In the genomic region with DNA sequence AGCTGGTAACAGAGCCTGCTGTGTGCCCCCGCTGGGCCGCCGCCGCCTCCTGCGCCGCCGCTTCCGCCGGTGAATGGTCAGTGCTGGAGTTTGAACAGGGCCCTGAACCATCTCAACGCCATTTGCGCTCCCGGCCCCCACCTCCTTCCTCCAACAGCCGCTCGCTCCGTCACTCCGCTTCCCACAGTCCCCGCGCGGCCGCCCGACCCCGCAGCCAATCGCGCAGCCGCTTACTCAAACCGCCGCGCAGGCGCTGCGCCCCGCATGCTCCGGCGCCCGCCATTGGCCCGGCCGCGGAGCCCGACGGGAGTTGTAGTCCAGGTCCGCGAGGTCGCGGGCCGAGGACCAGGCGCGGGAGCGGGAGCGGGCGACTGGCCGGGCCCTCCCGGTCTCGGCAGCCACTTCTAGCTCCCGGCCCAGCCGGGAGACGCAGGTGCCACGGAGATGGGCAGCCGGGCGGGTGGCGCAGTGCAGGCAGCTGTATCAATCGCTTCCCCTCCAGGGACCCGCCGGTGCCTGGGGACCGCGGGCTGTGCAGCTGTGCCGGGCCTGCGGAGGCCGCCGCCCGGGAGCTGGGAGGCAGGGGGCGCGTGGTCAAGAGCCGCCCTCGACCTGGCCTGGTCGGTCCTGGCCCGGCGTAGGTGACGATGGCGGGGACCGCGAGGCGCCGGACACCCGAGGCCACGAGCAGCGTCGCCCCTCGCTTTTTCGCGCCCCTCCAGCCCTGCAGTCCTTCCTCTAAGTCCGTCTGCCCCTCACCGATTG, we compare ENCODE assay signal across 8 cellular contexts. TPM values are rescaled to one million over a fixed set of nuclear protein-coding genes. Genes with fewer than 3 reads are reported as not detected.
DNase-seq lines count a peak whose midpoint lies in the region; ATAC-seq and TF ChIP-seq lines count a peak whose summit lies in the region.

A gene with protein sequence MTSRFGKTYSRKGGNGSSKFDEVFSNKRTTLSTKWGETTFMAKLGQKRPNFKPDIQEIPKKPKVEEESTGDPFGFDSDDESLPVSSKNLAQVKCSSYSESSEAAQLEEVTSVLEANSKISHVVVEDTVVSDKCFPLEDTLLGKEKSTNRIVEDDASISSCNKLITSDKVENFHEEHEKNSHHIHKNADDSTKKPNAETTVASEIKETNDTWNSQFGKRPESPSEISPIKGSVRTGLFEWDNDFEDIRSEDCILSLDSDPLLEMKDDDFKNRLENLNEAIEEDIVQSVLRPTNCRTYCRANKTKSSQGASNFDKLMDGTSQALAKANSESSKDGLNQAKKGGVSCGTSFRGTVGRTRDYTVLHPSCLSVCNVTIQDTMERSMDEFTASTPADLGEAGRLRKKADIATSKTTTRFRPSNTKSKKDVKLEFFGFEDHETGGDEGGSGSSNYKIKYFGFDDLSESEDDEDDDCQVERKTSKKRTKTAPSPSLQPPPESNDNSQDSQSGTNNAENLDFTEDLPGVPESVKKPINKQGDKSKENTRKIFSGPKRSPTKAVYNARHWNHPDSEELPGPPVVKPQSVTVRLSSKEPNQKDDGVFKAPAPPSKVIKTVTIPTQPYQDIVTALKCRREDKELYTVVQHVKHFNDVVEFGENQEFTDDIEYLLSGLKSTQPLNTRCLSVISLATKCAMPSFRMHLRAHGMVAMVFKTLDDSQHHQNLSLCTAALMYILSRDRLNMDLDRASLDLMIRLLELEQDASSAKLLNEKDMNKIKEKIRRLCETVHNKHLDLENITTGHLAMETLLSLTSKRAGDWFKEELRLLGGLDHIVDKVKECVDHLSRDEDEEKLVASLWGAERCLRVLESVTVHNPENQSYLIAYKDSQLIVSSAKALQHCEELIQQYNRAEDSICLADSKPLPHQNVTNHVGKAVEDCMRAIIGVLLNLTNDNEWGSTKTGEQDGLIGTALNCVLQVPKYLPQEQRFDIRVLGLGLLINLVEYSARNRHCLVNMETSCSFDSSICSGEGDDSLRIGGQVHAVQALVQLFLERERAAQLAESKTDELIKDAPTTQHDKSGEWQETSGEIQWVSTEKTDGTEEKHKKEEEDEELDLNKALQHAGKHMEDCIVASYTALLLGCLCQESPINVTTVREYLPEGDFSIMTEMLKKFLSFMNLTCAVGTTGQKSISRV (N-terminal part only) (minus strand): TSS at position 173 of the 765 bp plus-strand sequence. CDS start 3,723 bp downstream, outside the sequence.

- peak within 1 kb of the TSS; percentile 88 for H3K23ac ChIP-seq in IMR-90 (ENCODE audit: low read depth, low read length)

- H3K14ac ChIP-seq in IMR-90 (replicated peaks; ENCODE audit: low read depth, low read length), result peak within 1 kb of the TSS; percentile 67

- peaks cover 5% of the 10 kb centered on the region for H3K36me3 ChIP-seq in IMR-90 (ENCODE audit: control insufficient read depth, insufficient read depth, low read length)

- H3K4me1 ChIP-seq in IMR-90 (ENCODE audit: control insufficient read depth, insufficient read depth, low read length) (no peaks in the 10 kb centered on the region; the same call in 1 of the 2 replicates), mononuclear cell (ENCODE audit: insufficient read depth, low read length) (peaks cover 27% of the 10 kb centered on the region)

- H3K18ac ChIP-seq in IMR-90 (ENCODE audit: low read depth, low read length), result no peak within 1 kb of the TSS

- no peak for TF ChIP-seq POLR2A in IMR-90 (IDR thresholded peaks at IDR 0.05; ENCODE audit: low read depth, low read length)

- peak within 1 kb of the TSS; percentile 68 for H3K4me3 ChIP-seq in IMR-90 (ENCODE audit: insufficient read depth, low read depth, low read length)
- H3K4me3 ChIP-seq in epithelial cell of esophagus (ENCODE audit: low read length), result peak within 1 kb of the TSS; percentile 82
- H3K4me3 ChIP-seq in mononuclear cell (ENCODE audit: low read length), result peak within 1 kb of the TSS; percentile 90

- peak; percentile 94 for DNase-seq in DMS114 treated with DMSO at 0.1 percent for 48 hours (lab: John Stamatoyannopoulos, UW; ENCODE audit: unreplicated experiment)
- DNase-seq in IMR-90, result peak; percentile 90
- peak; percentile 33 for DNase-seq in OCI-M2 (lab: John Stamatoyannopoulos, UW; ENCODE audit: unreplicated experiment)
- DNase-seq in activated T-cell treated with anti-CD3 and anti-CD28 coated beads for 4 hours, result peak; percentile 90
- peak; percentile 96 for DNase-seq in epithelial cell of esophagus (ENCODE audit: low read depth)
- DNase-seq in stimulated activated CD8-positive, alpha-beta memory T cell treated with anti-CD3 and anti-CD28 coated beads, Interleukin-2, amount 100 ng/mL, for 48 hours (ENCODE audit: low read depth in 2 of 2), result peak; percentile 92 to 93

- H3K9me1 ChIP-seq in IMR-90 (ENCODE audit: insufficient read depth, low read length), result no peaks in the 10 kb centered on the region

- H2AFZ ChIP-seq in IMR-90 (replicated peaks; ENCODE audit: low read length, poor library complexity), result peak within 1 kb of the TSS; percentile 95

- peak within 1 kb of the TSS; percentile 10; the same call in 1 of the 2 replicates for H4K91ac ChIP-seq in IMR-90 (ENCODE audit: insufficient read depth, low read depth, low read length)

- no peak within 1 kb of the TSS for H2BK15ac ChIP-seq in IMR-90 (ENCODE audit: low read depth, low read length)

- peak within 1 kb of the TSS; percentile 97 for H3K4me2 ChIP-seq in IMR-90 (ENCODE audit: low read depth, low read length)

- dilution Hi-C loops in IMR-90 (cut with HindIII; ENCODE audit: low sequenced_read_pairs, unreplicated experiment), result no loop called here

- H2BK120ac ChIP-seq in IMR-90 (ENCODE audit: low read depth, low read length), result no peak within 1 kb of the TSS

- H4K5ac ChIP-seq in IMR-90 (ENCODE audit: low read depth, low read length), result peak within 1 kb of the TSS; percentile 57

- BruUV-seq in IMR-90 (replicated peaks; lab: Mats Ljungman, UMichigan), result no TSS peak

- H3K4ac ChIP-seq in IMR-90 (ENCODE audit: low read depth, low read length), result peak within 1 kb of the TSS; percentile 65

- H2BK20ac ChIP-seq in IMR-90 (ENCODE audit: low read depth, low read length), result no peak within 1 kb of the TSS

- H2AK5ac ChIP-seq in IMR-90 (ENCODE audit: low read depth, low read length), result peak within 1 kb of the TSS; percentile 40; the same call in 1 of the 2 replicates

- no peak for TF ChIP-seq RAD21 in IMR-90 (IDR thresholded peaks at IDR 0.05; ENCODE audit: low read length)

- H2AK9ac ChIP-seq in IMR-90 (replicated peaks; ENCODE audit: low read depth, low read length, poor library complexity), result peak within 1 kb of the TSS; percentile 94

- in situ Hi-C loops in IMR-90 (cut with MboI; ENCODE audit: low sequenced_read_pairs), result loop anchor here (25.0 kb wide), 1 partner anchor 365 kb away; no protein-coding TSS in a partner anchor

- peak within 1 kb of the TSS; percentile 98 for H3K9ac ChIP-seq in IMR-90 (ENCODE audit: low read depth, low read length)

- H3K27me3 ChIP-seq in IMR-90 (ENCODE audit: control insufficient read depth, insufficient read depth, low read length) (no peaks in the 10 kb centered on the region), mononuclear cell (ENCODE audit: insufficient read depth, low read length) (no peaks in the 10 kb centered on the region)

- ATAC-seq in GM21529 (IDR thresholded peaks at IDR 0.05; ENCODE audit: unreplicated experiment) (peak; percentile 94), IMR-90 (ENCODE audit: low read depth) (peak; percentile 98)

- TF ChIP-seq CTCF in IMR-90 (conservative IDR thresholded peaks at IDR 0.05; ENCODE audit: low read depth, low read length) (no peak), epithelial cell of esophagus (IDR thresholded peaks at IDR 0.05; ENCODE audit: insufficient read depth, low read depth, low read length, missing control alignments) (no peak)

- H3K79me1 ChIP-seq in IMR-90 (ENCODE audit: low read depth in 1 of 2, low read length in 2 of 2), result peaks cover 29 to 32% of the 10 kb centered on the region in 2 experiments

- H3K9me3 ChIP-seq in IMR-90 (ENCODE audit: control insufficient read depth, insufficient read depth, low read length), result no peaks in the 10 kb centered on the region
- H3K9me3 ChIP-seq in mononuclear cell (ENCODE audit: low read depth, low read length), result no peaks in the 10 kb centered on the region

- POLR2A ChIA-PET in IMR-90 (lab: Charles Lee; ENCODE audit: unreplicated experiment), result no interaction called here

- intact Hi-C loops in IMR-90 (cut with micrococcal nuclease), result loop anchor here (1.0 to 5.0 kb wide), 2 partner anchors 65 to 122 kb away; no protein-coding TSS in a partner anchor

- peak within 1 kb of the TSS; percentile 81 for H3K27ac ChIP-seq in IMR-90 (ENCODE audit: insufficient read depth, low read length)

- H2BK5ac ChIP-seq in IMR-90 (ENCODE audit: low read depth, low read length, poor library complexity, severe bottlenecking), result peak within 1 kb of the TSS; percentile 55

- H4K8ac ChIP-seq in IMR-90 (ENCODE audit: low read depth in 2 of 2, low read length in 2 of 2), result peak within 1 kb of the TSS; percentile 64 to 96; a peak in 3 of 4 replicates

- WGBS in IMR-90 (ENCODE audit: extremely low coverage in 2 of 2, insufficient read length in 1 of 2), 2 experiments, result 0% methylated on average over 46 of the region's 91 CpGs; no CpG with 5 or more reads in 1 of the 2 experiments

- H4K20me1 ChIP-seq in IMR-90 (ENCODE audit: insufficient read depth, low read length), result peaks cover 24% of the 10 kb centered on the region

- peak within 1 kb of the TSS; percentile 57 for H3K56ac ChIP-seq in IMR-90 (ENCODE audit: extremely low read depth, insufficient read depth, low read length)

- CTCF ChIA-PET in IMR-90 (lab: Yijun Ruan, JAX), result interaction anchor here (0.7 to 1.2 kb wide), 2 partner anchors 9 to 62 kb away, joined by 3 read pairs; no protein-coding TSS in a partner anchor

TF ChIP-seq in IMR-90, 13 proteins besides CTCF, POLR2A, EP300 and RAD21 (continues in another document):
- peak; percentile 92 for TF ChIP-seq MAZ (IDR thresholded peaks at IDR 0.05; ENCODE audit: borderline replicate concordance, low read depth, low read length)
- TF ChIP-seq NFE2L2 (IDR thresholded peaks at IDR 0.05; ENCODE audit: low read depth, low read length), result no peak
- TF ChIP-seq, protein P1, sequence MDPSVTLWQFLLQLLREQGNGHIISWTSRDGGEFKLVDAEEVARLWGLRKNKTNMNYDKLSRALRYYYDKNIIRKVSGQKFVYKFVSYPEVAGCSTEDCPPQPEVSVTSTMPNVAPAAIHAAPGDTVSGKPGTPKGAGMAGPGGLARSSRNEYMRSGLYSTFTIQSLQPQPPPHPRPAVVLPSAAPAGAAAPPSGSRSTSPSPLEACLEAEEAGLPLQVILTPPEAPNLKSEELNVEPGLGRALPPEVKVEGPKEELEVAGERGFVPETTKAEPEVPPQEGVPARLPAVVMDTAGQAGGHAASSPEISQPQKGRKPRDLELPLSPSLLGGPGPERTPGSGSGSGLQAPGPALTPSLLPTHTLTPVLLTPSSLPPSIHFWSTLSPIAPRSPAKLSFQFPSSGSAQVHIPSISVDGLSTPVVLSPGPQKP (IDR thresholded peaks at IDR 0.05; ENCODE audit: borderline replicate concordance, low read depth, low read length), result no peak
- TF ChIP-seq CEBPB (IDR thresholded peaks at IDR 0.05; ENCODE audit: low read depth, low read length), result no peak
- TF ChIP-seq MAFK (IDR thresholded peaks at IDR 0.05; ENCODE audit: low read depth, low read length), result no peak

RNA-seq across cellular contexts. Expression of the gene that starts here (rescaled TPM):
- total RNA-seq in IMR-90 (2012; rRNA removed) (31.7 and 49.4 TPM in 2 replicates), mononuclear cell (72.5 TPM)
- 9.5 and 11.5 TPM in 2 replicates for polyA plus RNA-seq in IMR-90 (2012; rRNA removed)
- 1.9 and 2.1 TPM in 2 replicates for polyA plus RNA-seq in IMR-90 (2012; cell fraction: cytosol; rRNA removed)
- 1.7 and 11.2 TPM in 2 replicates for polyA plus RNA-seq in IMR-90 (2012; cell fraction: nucleus; rRNA removed; ENCODE audit: low replicate concordance)

Comparison
In these comparisons a context has a peak if more than half of its experiments do, and no peak if none do; other contexts are left out.
1. Peak in every context shown above with its lines: DNase-seq, ATAC-seq, H3K4me3 ChIP-seq and H3K27ac ChIP-seq.
2. DNase-seq: peak in every context shown above with its lines; median percentile 96 in epithelial cell of esophagus; 94 in DMS114 treated with DMSO at 0.1 percent for 48 hours; 92 in stimulated activated CD8-positive, alpha-beta memory T cell treated with anti-CD3 and anti-CD28 coated beads, Interleukin-2, amount 100 ng/mL, for 48 hours; 90 in IMR-90; 90 in activated T-cell treated with anti-CD3 and anti-CD28 coated beads for 4 hours; 33 in OCI-M2.